Comparison of ENCODE assay signal across 10 cellular contexts in genomic region chr1:87149166-87150065, GRCh38.
DNase-seq lines count a peak whose midpoint lies in the region; ATAC-seq and TF ChIP-seq lines count a peak whose summit lies in the region.
"Had no signal": no experiment of that assay in that cellular context is flagged by ENCODE, and none has a peak within 500 bp of the region (broad histone marks: within the 10 kb centered on the region; RNA-seq: fewer than 3 reads in every experiment).

No MANE protein-coding gene starts in this region.

- H2AFZ ChIP-seq in GM23248 = no peak overlapping the region

- H3K4me2 ChIP-seq in GM23248 (ENCODE audit: unreplicated experiment) = peak overlapping the region; percentile 32
- H3K4me2 ChIP-seq: KMS-11 had no signal

- in situ Hi-C loops in GM23248 (cut with MboI) = loop anchor here (25.0 kb wide), 2 partner anchors 138 to 788 kb away; no protein-coding TSS in a partner anchor

- DNase-seq in GM23248 (peak; percentile 78), NT2/D1 (ENCODE audit: low read depth, low spot score) (peak; percentile 56), fibroblast of mammary gland (ENCODE audit: low read depth) (peak; percentile 57), psoas muscle (no peak), SHP77 (lab: John Stamatoyannopoulos, UW) (no peak), NCI-H1694 treated with DMSO at 0.1 percent for 48 hours (lab: John Stamatoyannopoulos, UW) (no peak)
- DNase-seq in effector memory CD8-positive, alpha-beta T cell = no peak
- DNase-seq: activated naive CD8-positive, alpha-beta T cell treated with anti-CD3 and anti-CD28 coated beads, Interleukin-2, amount 10 ng/mL, durations not matched to agents 7 days and 5 days had no signal

- H3K79me2 ChIP-seq in GM23248 (ENCODE audit: insufficient read depth) = no peaks in the 10 kb centered on the region

- no peaks in the 10 kb centered on the region for H3K9me2 ChIP-seq in GM23248 (ENCODE audit: insufficient read depth)

- intact Hi-C loops in psoas muscle (cut with DNase I) = loop anchor here in 1 of 2 donors (10.0 kb wide), 1 partner anchor 805 kb away; no protein-coding TSS in a partner anchor

- no peaks in the 10 kb centered on the region for H4K20me1 ChIP-seq in GM23248 (ENCODE audit: insufficient read depth)

- H3K4me3 ChIP-seq in GM23248 = no peak overlapping the region
- no peak overlapping the region for H3K4me3 ChIP-seq in NT2/D1 (ENCODE audit: insufficient read length, low read depth)
- no peak overlapping the region for H3K4me3 ChIP-seq in fibroblast of mammary gland (ENCODE audit: control insufficient read depth, low read depth, low read length)
- H3K4me3 ChIP-seq in psoas muscle = no peak overlapping the region

- H3K9ac ChIP-seq in GM23248 (no peak overlapping the region), NT2/D1 (ENCODE audit: insufficient read length, low read depth) (no peak overlapping the region)
- H3K9ac ChIP-seq: KMS-11 had no signal

- H3K9me3 Mint-ChIP-seq in effector memory CD8-positive, alpha-beta T cell = no peaks in the 10 kb centered on the region
- H3K9me3 Mint-ChIP-seq: activated naive CD8-positive, alpha-beta T cell treated with anti-CD3 and anti-CD28 coated beads, Interleukin-2, amount 10 ng/mL, durations not matched to agents 7 days and 5 days had no signal

- TF ChIP-seq CTCF in fibroblast of mammary gland (conservative IDR thresholded peaks at IDR 0.05; ENCODE audit: control insufficient read depth, insufficient read depth, low read depth, low read length) (no peak), psoas muscle (IDR thresholded peaks at IDR 0.05) (no peak)

- peaks cover 21% of the 10 kb centered on the region for H3F3A ChIP-seq in GM23248 (ENCODE audit: insufficient read depth)

- ATAC-seq in psoas muscle = no peak
- ATAC-seq in effector memory CD8-positive, alpha-beta T cell (replicated peaks) = no peak
- no peak for ATAC-seq in HG03045 (IDR thresholded peaks at IDR 0.05; ENCODE audit: unreplicated experiment)

- H3K27me3 Mint-ChIP-seq in effector memory CD8-positive, alpha-beta T cell = peaks cover 53 to 73% of the 10 kb centered on the region in 2 donors

- H3K4me3 Mint-ChIP-seq in effector memory CD8-positive, alpha-beta T cell = no peak overlapping the region
- H3K4me3 Mint-ChIP-seq: activated naive CD8-positive, alpha-beta T cell treated with anti-CD3 and anti-CD28 coated beads, Interleukin-2, amount 10 ng/mL, durations not matched to agents 7 days and 5 days had no signal

- peaks cover 10 to 12% of the 10 kb centered on the region in 2 donors for H3K4me1 Mint-ChIP-seq in effector memory CD8-positive, alpha-beta T cell (ENCODE audit: low read depth in 2 of 2)

- H3K4me1 ChIP-seq in GM23248 (ENCODE audit: insufficient read depth) (peaks cover 19% of the 10 kb centered on the region), NT2/D1 (ENCODE audit: insufficient read depth, insufficient read length) (no peaks in the 10 kb centered on the region), psoas muscle (no peaks in the 10 kb centered on the region)

- H3K27me3 ChIP-seq in GM23248 (replicated peaks; ENCODE audit: insufficient read depth) (no peaks in the 10 kb centered on the region), NT2/D1 (ENCODE audit: insufficient read depth, insufficient read length) (peaks cover 45% of the 10 kb centered on the region), psoas muscle (ENCODE audit: insufficient read depth in 3 of 3, low read length in 2 of 3) (no peaks in the 10 kb centered on the region)

- H3K27ac ChIP-seq in GM23248 = no peak overlapping the region
- H3K27ac ChIP-seq in psoas muscle = peak overlapping the region; percentile 9
- H3K27ac ChIP-seq: KMS-11 had no signal

- H3K9me3 ChIP-seq in GM23248 (ENCODE audit: low read depth) = no peaks in the 10 kb centered on the region
- no peaks in the 10 kb centered on the region for H3K9me3 ChIP-seq in NT2/D1 (ENCODE audit: insufficient read depth, low read length)
- no peaks in the 10 kb centered on the region for H3K9me3 ChIP-seq in psoas muscle

- no peak overlapping the region for H3K27ac Mint-ChIP-seq in effector memory CD8-positive, alpha-beta T cell
- H3K27ac Mint-ChIP-seq: activated naive CD8-positive, alpha-beta T cell treated with anti-CD3 and anti-CD28 coated beads, Interleukin-2, amount 10 ng/mL, durations not matched to agents 7 days and 5 days had no signal

- H3K36me3 ChIP-seq in GM23248 (ENCODE audit: low read depth) (no peaks in the 10 kb centered on the region), NT2/D1 (ENCODE audit: insufficient read depth, insufficient read length, low read length) (no peaks in the 10 kb centered on the region), psoas muscle (ENCODE audit: insufficient read depth in 1 of 2, low read depth in 1 of 2) (no peaks in the 10 kb centered on the region)

- WGBS in GM23248 (ENCODE audit: low coverage in 1 of 2, low lambda C conversion rate in 2 of 2, missing lambda C conversion rate in 2 of 2), 2 experiments = 77 to 82% methylated on average over 7 of the region's 7 CpGs
- WGBS in psoas muscle, 3 donors = 66 to 72% (median 69%) methylated on average over 7 of the region's 7 CpGs

- H3K36me3 Mint-ChIP-seq in effector memory CD8-positive, alpha-beta T cell (ENCODE audit: insufficient read depth) = no peaks in the 10 kb centered on the region
- H3K36me3 Mint-ChIP-seq: activated naive CD8-positive, alpha-beta T cell treated with anti-CD3 and anti-CD28 coated beads, Interleukin-2, amount 10 ng/mL, durations not matched to agents 7 days and 5 days had no signal

Comparison
In these comparisons a context has a peak if more than half of its experiments do, and no peak if none do; other contexts are left out.
1. DNase-seq: peak in GM23248 (single experiment), NT2/D1 (single experiment) and fibroblast of mammary gland (single experiment); none in psoas muscle (0 of 2), SHP77 (0 of 2), effector memory CD8-positive, alpha-beta T cell (0 of 3) and NCI-H1694 treated with DMSO at 0.1 percent for 48 hours (single experiment).